1 cellular context compared by ENCODE assay signal in the genomic region with DNA sequence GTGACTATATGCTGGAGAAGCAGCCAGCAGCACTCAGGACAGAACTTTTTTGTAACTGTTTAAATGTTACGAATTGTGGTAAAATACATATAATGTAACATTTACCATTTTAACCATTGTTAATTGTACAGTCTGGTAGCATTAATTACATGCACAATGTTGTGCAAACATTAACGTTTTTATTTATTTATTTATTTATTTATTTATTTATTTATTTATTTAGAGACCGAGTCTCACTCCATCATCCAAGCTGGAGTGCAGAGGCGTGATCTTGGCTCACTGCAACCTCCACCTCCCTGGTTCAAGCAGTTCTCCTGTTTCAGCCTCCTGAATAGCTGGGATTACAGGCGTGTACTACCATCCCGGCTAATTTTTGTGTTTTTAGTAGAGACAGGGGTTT.
TF ChIP-seq lines count a peak whose summit lies in the region.

No MANE protein-coding gene starts in this region.

TF ChIP-seq in HEK293, 187 proteins besides CTCF, POLR2A, EP300 and RAD21 (continued from another document):
- TF ChIP-seq IKZF3 (tag by site-specific recombination; IDR thresholded peaks at IDR 0.05) (no peak), ZNF394 (tag by site-specific recombination; IDR thresholded peaks at IDR 0.05; ENCODE audit: borderline replicate concordance) (peak; percentile 67; the same call in 1 of the 2 replicates), ZNF426 (tag by site-specific recombination; IDR thresholded peaks at IDR 0.05) (peak; percentile 46), ZNF2 (tag by site-specific recombination; IDR thresholded peaks at IDR 0.05) (no peak), ZNF623 (tag by site-specific recombination; IDR thresholded peaks at IDR 0.05) (0 out of 2 replicates have a peak, but pooled peaks have one; percentile 29), ZNF140 (tag by site-specific recombination; IDR thresholded peaks at IDR 0.05) (peak; percentile 21; the same call in 1 of the 2 replicates), ZBTB8A (tag by site-specific recombination; IDR thresholded peaks at IDR 0.05) (peak; percentile 42; the same call in 1 of the 2 replicates), ZNF555 (tag by site-specific recombination; conservative IDR thresholded peaks at IDR 0.05) (peak; percentile 37)
- TF ChIP-seq, protein P1, sequence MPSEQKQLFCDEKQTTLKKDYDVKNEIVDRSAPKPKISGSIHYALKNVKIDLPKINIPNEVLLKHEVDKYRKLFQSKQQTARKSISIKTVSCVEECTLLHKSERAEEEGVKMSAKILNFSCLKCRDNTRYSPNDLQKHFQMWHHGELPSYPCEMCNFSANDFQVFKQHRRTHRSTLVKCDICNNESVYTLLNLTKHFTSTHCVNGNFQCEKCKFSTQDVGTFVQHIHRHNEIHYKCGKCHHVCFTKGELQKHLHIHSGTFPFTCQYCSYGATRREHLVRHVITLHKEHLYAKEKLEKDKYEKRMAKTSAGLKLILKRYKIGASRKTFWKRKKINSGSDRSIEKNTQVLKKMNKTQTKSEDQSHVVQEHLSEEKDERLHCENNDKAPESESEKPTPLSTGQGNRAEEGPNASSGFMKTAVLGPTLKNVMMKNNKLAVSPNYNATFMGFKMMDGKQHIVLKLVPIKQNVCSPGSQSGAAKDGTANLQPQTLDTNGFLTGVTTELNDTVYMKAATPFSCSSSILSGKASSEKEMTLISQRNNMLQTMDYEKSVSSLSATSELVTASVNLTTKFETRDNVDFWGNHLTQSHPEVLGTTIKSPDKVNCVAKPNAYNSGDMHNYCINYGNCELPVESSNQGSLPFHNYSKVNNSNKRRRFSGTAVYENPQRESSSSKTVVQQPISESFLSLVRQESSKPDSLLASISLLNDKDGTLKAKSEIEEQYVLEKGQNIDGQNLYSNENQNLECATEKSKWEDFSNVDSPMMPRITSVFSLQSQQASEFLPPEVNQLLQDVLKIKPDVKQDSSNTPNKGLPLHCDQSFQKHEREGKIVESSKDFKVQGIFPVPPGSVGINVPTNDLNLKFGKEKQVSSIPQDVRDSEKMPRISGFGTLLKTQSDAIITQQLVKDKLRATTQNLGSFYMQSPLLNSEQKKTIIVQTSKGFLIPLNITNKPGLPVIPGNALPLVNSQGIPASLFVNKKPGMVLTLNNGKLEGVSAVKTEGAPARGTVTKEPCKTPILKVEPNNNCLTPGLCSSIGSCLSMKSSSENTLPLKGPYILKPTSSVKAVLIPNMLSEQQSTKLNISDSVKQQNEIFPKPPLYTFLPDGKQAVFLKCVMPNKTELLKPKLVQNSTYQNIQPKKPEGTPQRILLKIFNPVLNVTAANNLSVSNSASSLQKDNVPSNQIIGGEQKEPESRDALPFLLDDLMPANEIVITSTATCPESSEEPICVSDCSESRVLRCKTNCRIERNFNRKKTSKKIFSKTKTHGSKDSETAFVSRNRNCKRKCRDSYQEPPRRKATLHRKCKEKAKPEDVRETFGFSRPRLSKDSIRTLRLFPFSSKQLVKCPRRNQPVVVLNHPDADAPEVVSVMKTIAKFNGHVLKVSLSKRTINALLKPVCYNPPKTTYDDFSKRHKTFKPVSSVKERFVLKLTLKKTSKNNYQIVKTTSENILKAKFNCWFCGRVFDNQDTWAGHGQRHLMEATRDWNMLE (tag by site-specific recombination; conservative IDR thresholded peaks at IDR 0.05; ENCODE audit: low read depth): peak; percentile 73
- TF ChIP-seq, protein P2, sequence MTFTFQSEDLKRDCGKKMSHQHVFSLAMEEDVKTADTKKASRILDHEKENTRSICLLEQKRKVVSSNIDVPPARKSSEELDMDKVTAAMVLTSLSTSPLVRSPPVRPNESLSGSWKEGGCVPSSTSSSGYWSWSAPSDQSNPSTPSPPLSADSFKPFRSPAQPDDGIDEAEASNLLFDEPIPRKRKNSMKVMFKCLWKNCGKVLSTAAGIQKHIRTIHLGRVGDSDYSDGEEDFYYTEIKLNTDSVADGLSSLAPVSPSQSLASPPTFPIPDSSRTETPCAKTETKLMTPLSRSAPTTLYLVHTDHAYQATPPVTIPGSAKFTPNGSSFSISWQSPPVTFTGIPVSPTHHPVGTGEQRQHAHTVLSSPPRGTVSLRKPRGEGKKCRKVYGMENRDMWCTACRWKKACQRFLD (tag by site-specific recombination; IDR thresholded peaks at IDR 0.05): no peak
TF ChIP-seq in HEK293: peak in this region for 8.
